18 cellular contexts compared by ENCODE assay signal in genomic region chr20:50892394-50892793, GRCh38. TPM values are rescaled to one million over a fixed set of nuclear protein-coding genes. Genes with fewer than 3 reads are reported as not detected.
A peak's percentile ranks its signal among the peaks of the same experiment; 100 is the strongest.
DNase-seq lines count a peak whose midpoint lies in the region; ATAC-seq and TF ChIP-seq lines count a peak whose summit lies in the region.
"Had no signal": no experiment of that assay in that cellular context is flagged by ENCODE, and none has a peak within 500 bp of the region (broad histone marks: within the 10 kb centered on the region; RNA-seq: fewer than 3 reads in every experiment).

No MANE protein-coding gene starts in this region.

- no peaks in the 10 kb centered on the region for H3K27me3 Mint-ChIP-seq in activated CD4-positive, alpha-beta T cell treated with anti-CD3 and anti-CD28 coated beads, Interleukin-2, amount 10 ng/mL, durations not matched to agents 24 days and 14 days
- H3K27me3 Mint-ChIP-seq in activated CD4-positive, alpha-beta T cell treated with anti-CD3 and anti-CD28 coated beads, Interleukin-2, amount 10 ng/mL, durations not matched to agents 7 days and 5 days, result no peaks in the 10 kb centered on the region
- H3K27me3 Mint-ChIP-seq in CD8-positive, alpha-beta T cell (ENCODE audit: low read depth), result no peaks in the 10 kb centered on the region
- H3K27me3 Mint-ChIP-seq in WTC11 (ENCODE audit: low read depth), result no peaks in the 10 kb centered on the region
- no peaks in the 10 kb centered on the region for H3K27me3 Mint-ChIP-seq in naive thymus-derived CD8-positive, alpha-beta T cell

- H3K4me1 Mint-ChIP-seq in activated CD4-positive, alpha-beta T cell treated with anti-CD3 and anti-CD28 coated beads, Interleukin-2, amount 10 ng/mL, durations not matched to agents 24 days and 14 days, result peaks cover 19% of the 10 kb centered on the region
- H3K4me1 Mint-ChIP-seq in activated CD4-positive, alpha-beta T cell treated with anti-CD3 and anti-CD28 coated beads, Interleukin-2, amount 10 ng/mL, durations not matched to agents 7 days and 5 days, result peaks cover 9% of the 10 kb centered on the region
- peaks cover 5% of the 10 kb centered on the region for H3K4me1 Mint-ChIP-seq in CD8-positive, alpha-beta T cell (ENCODE audit: low read depth)
- H3K4me1 Mint-ChIP-seq in WTC11, result no peaks in the 10 kb centered on the region; the same call in 1 of the 2 replicates
- peaks cover 0 to 15% (median 10%) of the 10 kb centered on the region in 4 donors for H3K4me1 Mint-ChIP-seq in naive thymus-derived CD8-positive, alpha-beta T cell

- no peak overlapping the region for H3K4me3 ChIP-seq in CD8-positive, alpha-beta T cell (ENCODE audit: low read depth, low read length)
- H3K4me3 ChIP-seq: GM23248, heart left ventricle, left ventricle myocardium inferior had no signal

- peak overlapping the region; percentile 40 for H3K27ac Mint-ChIP-seq in activated CD4-positive, alpha-beta T cell treated with anti-CD3 and anti-CD28 coated beads, Interleukin-2, amount 10 ng/mL, durations not matched to agents 24 days and 14 days
- no peak overlapping the region for H3K27ac Mint-ChIP-seq in activated CD4-positive, alpha-beta T cell treated with anti-CD3 and anti-CD28 coated beads, Interleukin-2, amount 10 ng/mL, durations not matched to agents 7 days and 5 days
- peak overlapping the region; percentile 20 for H3K27ac Mint-ChIP-seq in CD8-positive, alpha-beta T cell
- 0 out of 2 replicates have a peak overlapping the region, but pooled peaks have one; percentile 13 for H3K27ac Mint-ChIP-seq in WTC11
- peak overlapping the region in 7 of 10 donors; percentile 0 to 84 (median 63) for H3K27ac Mint-ChIP-seq in naive thymus-derived CD8-positive, alpha-beta T cell

- H3K36me3 ChIP-seq in CD8-positive, alpha-beta T cell (ENCODE audit: insufficient read depth, low read length), result peaks cover 41% of the 10 kb centered on the region

- POLR2A ChIA-PET in activated CD4-positive, alpha-beta T cell treated with anti-CD3 and anti-CD28 coated beads, Interleukin-2, amount 10 ng/mL, durations not matched to agents 7 days and 5 days (lab: Charles Lee), result no interaction called here
- POLR2A ChIA-PET in CD8-positive, alpha-beta T cell (lab: Charles Lee), result interaction anchor here (0.5 kb wide), 1 partner anchor 34 kb away, joined by 3 read pairs; no protein-coding TSS in a partner anchor
- POLR2A ChIA-PET in WTC11 (lab: Charles Lee), result no interaction called here
- POLR2A ChIA-PET in naive thymus-derived CD8-positive, alpha-beta T cell (lab: Charles Lee), result interaction anchor here (0.7 to 1.0 kb wide), 3 partner anchors 9 to 97 kb away, joined by 3 to 4 read pairs (median 3); partner anchors contain the start of gene ADNP

- CTCF ChIA-PET in activated CD4-positive, alpha-beta T cell treated with anti-CD3 and anti-CD28 coated beads, Interleukin-2, amount 10 ng/mL, durations not matched to agents 7 days and 5 days (lab: Charles Lee), result interaction anchor here (1.1 kb wide), 1 partner anchor 39 kb away, joined by 3 read pairs; the partner anchor contains the start of gene ADNP
- CTCF ChIA-PET in CD8-positive, alpha-beta T cell (lab: Charles Lee), result interaction anchor here (0.7 to 5.3 kb wide), 5 partner anchors 9 to 98 kb away, joined by 3 to 21 read pairs (median 3); partner anchors contain the start of gene BCAS4
- CTCF ChIA-PET in WTC11 (lab: Charles Lee), result no interaction called here

- H3K27me3 ChIP-seq in CD8-positive, alpha-beta T cell (ENCODE audit: insufficient read depth, low read length), result no peaks in the 10 kb centered on the region
- H3K27me3 ChIP-seq: heart left ventricle, neutrophil had no signal

- H3K4me3 Mint-ChIP-seq in activated CD4-positive, alpha-beta T cell treated with anti-CD3 and anti-CD28 coated beads, Interleukin-2, amount 10 ng/mL, durations not matched to agents 24 days and 14 days, result no peak overlapping the region
- no peak overlapping the region for H3K4me3 Mint-ChIP-seq in activated CD4-positive, alpha-beta T cell treated with anti-CD3 and anti-CD28 coated beads, Interleukin-2, amount 10 ng/mL, durations not matched to agents 7 days and 5 days
- no peak overlapping the region for H3K4me3 Mint-ChIP-seq in CD8-positive, alpha-beta T cell
- H3K4me3 Mint-ChIP-seq in WTC11, result no peak overlapping the region
- H3K4me3 Mint-ChIP-seq in naive thymus-derived CD8-positive, alpha-beta T cell, result no peak overlapping the region

- H3K4me1 ChIP-seq in CD8-positive, alpha-beta T cell (ENCODE audit: insufficient read depth, low read length), result no peaks in the 10 kb centered on the region

- H3K27ac ChIP-seq in CD8-positive, alpha-beta T cell (ENCODE audit: low read depth, low read length), result no peak overlapping the region
- H3K27ac ChIP-seq: GM23248, heart left ventricle, left ventricle myocardium inferior, neutrophil had no signal

- H3K9me3 ChIP-seq in CD8-positive, alpha-beta T cell (ENCODE audit: low read length), result no peaks in the 10 kb centered on the region
- H3K9me3 ChIP-seq: heart left ventricle, left ventricle myocardium inferior, neutrophil had no signal

- no peak for TF ChIP-seq CTCF in CD8-positive, alpha-beta T cell (IDR thresholded peaks at IDR 0.05)
- TF ChIP-seq CTCF in WTC11 (IDR thresholded peaks at IDR 0.05), result no peak

- no peak for DNase-seq in activated CD4-positive, alpha-beta T cell treated with anti-CD3 and anti-CD28 coated beads, Interleukin-2, amount 10 ng/mL, durations not matched to agents 24 days and 14 days
- DNase-seq in activated CD4-positive, alpha-beta T cell treated with anti-CD3 and anti-CD28 coated beads, Interleukin-2, amount 10 ng/mL, durations not matched to agents 7 days and 5 days, result no peak
- DNase-seq in CD8-positive, alpha-beta T cell, result no peak
- no peak for DNase-seq in WTC11 (ENCODE audit: low spot score)
- DNase-seq in naive thymus-derived CD8-positive, alpha-beta T cell, result no peak
- DNase-seq in Ammon's horn (ENCODE audit: low spot score), result no peak
- DNase-seq in NCI-H1048 (lab: John Stamatoyannopoulos, UW), result no peak
- DNase-seq in NK-92 treated with Interleukin-12 subunit alpha and Interleukin-12 subunit beta, amount 100 ng/mL, for 24 hours (lab: John Stamatoyannopoulos, UW), result no peak
- DNase-seq: activated CD4-positive, alpha-beta T cell treated with anti-CD3 and anti-CD28 coated beads for 48 hours; caudate nucleus; DMS 273 treated with DMSO at 0.1 percent for 48 hours; GM23248; heart left ventricle; left ventricle myocardium inferior; MM.1S; NCI-H146; stimulated activated CD4-positive, alpha-beta T cell treated with anti-CD3 and anti-CD28 coated beads, Interleukin-4, amount 100 ng/mL, for 4 hours had no signal

- intact Hi-C loops in activated CD4-positive, alpha-beta T cell treated with anti-CD3 and anti-CD28 coated beads, Interleukin-2, amount 10 ng/mL, durations not matched to agents 24 days and 14 days (cut with micrococcal nuclease), result loop anchor here (2.0 kb wide), 1 partner anchor 18 kb away; no protein-coding TSS in a partner anchor
- intact Hi-C loops in CD8-positive, alpha-beta T cell (cut with DNase I, micrococcal nuclease), result no loop called here

- ATAC-seq in CD8-positive, alpha-beta T cell, result no peak
- no peak for ATAC-seq in WTC11
- no peak for ATAC-seq in naive thymus-derived CD8-positive, alpha-beta T cell
- ATAC-seq: heart left ventricle had no signal

- peaks cover 65% of the 10 kb centered on the region for H3K36me3 Mint-ChIP-seq in activated CD4-positive, alpha-beta T cell treated with anti-CD3 and anti-CD28 coated beads, Interleukin-2, amount 10 ng/mL, durations not matched to agents 24 days and 14 days (ENCODE audit: low read depth)
- peaks cover 50% of the 10 kb centered on the region for H3K36me3 Mint-ChIP-seq in activated CD4-positive, alpha-beta T cell treated with anti-CD3 and anti-CD28 coated beads, Interleukin-2, amount 10 ng/mL, durations not matched to agents 7 days and 5 days (ENCODE audit: low read depth)
- H3K36me3 Mint-ChIP-seq in CD8-positive, alpha-beta T cell, result peaks cover 79% of the 10 kb centered on the region
- H3K36me3 Mint-ChIP-seq in WTC11, result peaks cover 79% of the 10 kb centered on the region
- peaks cover 5 to 88% (median 31%) of the 10 kb centered on the region in 3 donors for H3K36me3 Mint-ChIP-seq in naive thymus-derived CD8-positive, alpha-beta T cell

- H3K9me3 Mint-ChIP-seq in activated CD4-positive, alpha-beta T cell treated with anti-CD3 and anti-CD28 coated beads, Interleukin-2, amount 10 ng/mL, durations not matched to agents 24 days and 14 days, result no peaks in the 10 kb centered on the region
- H3K9me3 Mint-ChIP-seq in activated CD4-positive, alpha-beta T cell treated with anti-CD3 and anti-CD28 coated beads, Interleukin-2, amount 10 ng/mL, durations not matched to agents 7 days and 5 days, result no peaks in the 10 kb centered on the region
- no peaks in the 10 kb centered on the region for H3K9me3 Mint-ChIP-seq in CD8-positive, alpha-beta T cell
- no peaks in the 10 kb centered on the region for H3K9me3 Mint-ChIP-seq in WTC11
- no peaks in the 10 kb centered on the region for H3K9me3 Mint-ChIP-seq in naive thymus-derived CD8-positive, alpha-beta T cell

TF ChIP-seq in WTC11, 78 proteins besides CTCF, POLR2A, EP300 and RAD21 (continues in another document):
- TF ChIP-seq ZNF671 (CRISPR knock-in tag; IDR thresholded peaks at IDR 0.05) (no peak), ATF6 (CRISPR knock-in tag; IDR thresholded peaks at IDR 0.05) (no peak), SMAD3 (CRISPR knock-in tag; IDR thresholded peaks at IDR 0.05; ENCODE audit: borderline replicate concordance) (no peak), TEAD1 (CRISPR knock-in tag; IDR thresholded peaks at IDR 0.05) (no peak)

RNA-seq across cellular contexts. Expression of gene ADNP, which starts 38.8 kb away (rescaled TPM):
- 68.3 and 72.9 TPM in 2 replicates for total RNA-seq in activated CD4-positive, alpha-beta T cell treated with anti-CD3 and anti-CD28 coated beads, Interleukin-2, amount 10 ng/mL, durations not matched to agents 24 days and 14 days
- 10 to 100 TPM; 70.7 to 90.4 TPM for total RNA-seq in activated CD4-positive, alpha-beta T cell treated with anti-CD3 and anti-CD28 coated beads, Interleukin-2, amount 10 ng/mL, durations not matched to agents 7 days and 5 days
- total RNA-seq in CD8-positive, alpha-beta T cell, result 10 to 100 TPM; 41.5 to 45.5 TPM
- 106 to 116 TPM (median 109 TPM) in 3 replicates for total RNA-seq in WTC11 (2021)
- 10 to 100 TPM; 73.4 to 73.8 TPM for total RNA-seq in naive thymus-derived CD8-positive, alpha-beta T cell
- 10 to 100 TPM in 1 of 3 donors, 1 to 10 TPM in 2; 6.3 to 10.9 (median 8.2) TPM for polyA plus RNA-seq in naive thymus-derived CD8-positive, alpha-beta T cell

Comparison
In these comparisons a context has a peak if more than half of its experiments do, and no peak if none do; other contexts are left out.
1. POLR2A ChIA-PET loops: an anchor here in CD8-positive, alpha-beta T cell (0.5 kb wide) and naive thymus-derived CD8-positive, alpha-beta T cell (0.7 to 1.0 kb wide); none called in activated CD4-positive, alpha-beta T cell treated with anti-CD3 and anti-CD28 coated beads, Interleukin-2, amount 10 ng/mL, durations not matched to agents 7 days and 5 days and WTC11.